In genomic region chr4:52059372-52059771, GRCh38 we compare ENCODE assay signal across 13 cellular contexts. TPM values are rescaled to one million over a fixed set of nuclear protein-coding genes. Genes with fewer than 3 reads are reported as not detected.
DNase-seq lines count a peak whose midpoint lies in the region; ATAC-seq, FAIRE-seq and TF ChIP-seq lines count a peak whose summit lies in the region.
"Had no signal": no experiment of that assay in that cellular context is flagged by ENCODE, and none has a peak within 500 bp of the region (broad histone marks: within the 10 kb centered on the region; RNA-seq: fewer than 3 reads in every experiment).

No MANE protein-coding gene starts in this region.

- intact Hi-C loops in CD8-positive, alpha-beta T cell (cut with DNase I, micrococcal nuclease): no loop called here

- H3K36me3 ChIP-seq in bronchial epithelial cell (ENCODE audit: control insufficient read depth, insufficient read depth, low read length) (peaks cover 1% of the 10 kb centered on the region), upper lobe of left lung (no peaks in the 10 kb centered on the region)
- no peaks in the 10 kb centered on the region for H3K36me3 ChIP-seq in CD8-positive, alpha-beta T cell (ENCODE audit: insufficient read depth, low read length)

- no peaks in the 10 kb centered on the region for H3K36me3 Mint-ChIP-seq in activated naive CD8-positive, alpha-beta T cell treated with anti-CD3 and anti-CD28 coated beads for 36 hours
- no peaks in the 10 kb centered on the region for H3K36me3 Mint-ChIP-seq in CD8-positive, alpha-beta T cell
- H3K36me3 Mint-ChIP-seq: memory B cell had no signal

- CTCF ChIA-PET in CD8-positive, alpha-beta T cell (lab: Charles Lee): no interaction called here

- peak; percentile 13 to 47 for DNase-seq in NOMO-1 (lab: John Stamatoyannopoulos, UW; ENCODE audit: unreplicated experiment in 2 of 2)
- DNase-seq in NOMO-1 treated with dmso at 0.1 percent for 144 hours (lab: John Stamatoyannopoulos, UW; ENCODE audit: unreplicated experiment): no peak
- DNase-seq in bronchial epithelial cell (ENCODE audit: low read depth): peak; percentile 94
- peak; percentile 5 for DNase-seq in iPS-NIHi11 (ENCODE audit: low spot score)
- DNase-seq in upper lobe of left lung: peak in 1 of 2 donors; percentile 34
- DNase-seq in activated naive CD8-positive, alpha-beta T cell treated with anti-CD3 and anti-CD28 coated beads for 36 hours: no peak
- no peak for DNase-seq in cortex of kidney (lab: John Stamatoyannopoulos, UW)
- no peak for DNase-seq in CD8-positive, alpha-beta T cell
- DNase-seq: activated CD4-positive, alpha-beta T cell treated with anti-CD3 and anti-CD28 coated beads for 4 hours; activated gamma-delta T cell treated with Interleukin-2 at 50 U/mL for 16 hours; effector CD4-positive, alpha-beta T cell; RPMI8226 had no signal

- 49 to 51% methylated on average over 3 of the region's 3 CpGs for WGBS in upper lobe of left lung, 2 donors

- peak; percentile 58 to 68 for ATAC-seq in upper lobe of left lung (ENCODE audit: low FRiP score in 2 of 2)
- no peak for ATAC-seq in CD8-positive, alpha-beta T cell

- peaks cover 29% of the 10 kb centered on the region for H3K27me3 Mint-ChIP-seq in activated naive CD8-positive, alpha-beta T cell treated with anti-CD3 and anti-CD28 coated beads for 36 hours
- H3K27me3 Mint-ChIP-seq in CD8-positive, alpha-beta T cell (ENCODE audit: low read depth): peaks cover 12% of the 10 kb centered on the region

- no peak overlapping the region for H3K27ac Mint-ChIP-seq in activated naive CD8-positive, alpha-beta T cell treated with anti-CD3 and anti-CD28 coated beads for 36 hours
- no peak overlapping the region for H3K27ac Mint-ChIP-seq in CD8-positive, alpha-beta T cell
- H3K27ac Mint-ChIP-seq: memory B cell had no signal

- peak; percentile 77 for FAIRE-seq in bronchial epithelial cell (lab: Jason Lieb, UNC)

- peaks cover 6 to 16% (median 12%) of the 10 kb centered on the region in 4 donors for H3K4me1 ChIP-seq in upper lobe of left lung
- H3K4me1 ChIP-seq in CD8-positive, alpha-beta T cell (ENCODE audit: insufficient read depth, low read length): no peaks in the 10 kb centered on the region

- H3K9me3 ChIP-seq in upper lobe of left lung: no peaks in the 10 kb centered on the region
- H3K9me3 ChIP-seq in CD8-positive, alpha-beta T cell (ENCODE audit: low read length): no peaks in the 10 kb centered on the region

- no peaks in the 10 kb centered on the region for H3K27me3 ChIP-seq in bronchial epithelial cell (ENCODE audit: control insufficient read depth, insufficient read depth, low read length)
- H3K27me3 ChIP-seq in upper lobe of left lung: no peaks in the 10 kb centered on the region
- H3K27me3 ChIP-seq in CD8-positive, alpha-beta T cell (ENCODE audit: insufficient read depth, low read length): no peaks in the 10 kb centered on the region

- no peak for TF ChIP-seq POLR2A in upper lobe of left lung (IDR thresholded peaks at IDR 0.05)

- no peak for TF ChIP-seq CTCF in bronchial epithelial cell (IDR thresholded peaks at IDR 0.05; ENCODE audit: insufficient read depth, low read length, severe bottlenecking)
- no peak for TF ChIP-seq CTCF in upper lobe of left lung (IDR thresholded peaks at IDR 0.05)
- TF ChIP-seq CTCF in CD8-positive, alpha-beta T cell (IDR thresholded peaks at IDR 0.05): no peak

- H3K27ac ChIP-seq in upper lobe of left lung: no peak overlapping the region
- H3K27ac ChIP-seq in CD8-positive, alpha-beta T cell (ENCODE audit: low read depth, low read length): no peak overlapping the region

- no peaks in the 10 kb centered on the region for H3K4me1 Mint-ChIP-seq in activated naive CD8-positive, alpha-beta T cell treated with anti-CD3 and anti-CD28 coated beads for 36 hours
- no peaks in the 10 kb centered on the region for H3K4me1 Mint-ChIP-seq in CD8-positive, alpha-beta T cell (ENCODE audit: low read depth)
- H3K4me1 Mint-ChIP-seq: memory B cell had no signal

- H3K9me3 Mint-ChIP-seq in activated naive CD8-positive, alpha-beta T cell treated with anti-CD3 and anti-CD28 coated beads for 36 hours: no peaks in the 10 kb centered on the region
- H3K9me3 Mint-ChIP-seq in CD8-positive, alpha-beta T cell: no peaks in the 10 kb centered on the region
- H3K9me3 Mint-ChIP-seq: memory B cell had no signal

- no peak overlapping the region for H3K4me3 ChIP-seq in bronchial epithelial cell (ENCODE audit: low read depth, low read length)
- H3K4me3 ChIP-seq in upper lobe of left lung: no peak overlapping the region
- no peak overlapping the region for H3K4me3 ChIP-seq in CD8-positive, alpha-beta T cell (ENCODE audit: low read depth, low read length)

- TF ChIP-seq EP300 in upper lobe of left lung (IDR thresholded peaks at IDR 0.05): no peak

- no peak overlapping the region for H3K4me3 Mint-ChIP-seq in activated naive CD8-positive, alpha-beta T cell treated with anti-CD3 and anti-CD28 coated beads for 36 hours
- H3K4me3 Mint-ChIP-seq in CD8-positive, alpha-beta T cell: no peak overlapping the region
- H3K4me3 Mint-ChIP-seq: memory B cell had no signal

- POLR2A ChIA-PET in CD8-positive, alpha-beta T cell (lab: Charles Lee): no interaction called here

RNA-seq across cellular contexts. Expression of gene SPATA18, which starts 8.3 kb away (rescaled TPM):
- 11.8 and 16.1 TPM in 2 replicates for total RNA-seq in bronchial epithelial cell
- total RNA-seq in upper lobe of left lung: 10 to 100 TPM in 5 of 6 donors, 1 to 10 TPM in 1; 8.1 to 55.2 (median 15.1) TPM
- under 1 TPM in 1 of 2 experiments, not detected in 1; 0.44 TPM for total RNA-seq in activated naive CD8-positive, alpha-beta T cell treated with anti-CD3 and anti-CD28 coated beads for 36 hours
- not detected for total RNA-seq in CD8-positive, alpha-beta T cell

RNA-seq across cellular contexts. Expression of gene SGCB, which starts 21.3 kb away (rescaled TPM):
- 7.2 and 7.6 TPM in 2 replicates for total RNA-seq in bronchial epithelial cell
- total RNA-seq in upper lobe of left lung: 10 to 100 TPM in 4 of 6 donors, 1 to 10 TPM in 2; 6.2 to 30.3 (median 15.4) TPM
- 1 to 10 TPM; 7.7 to 8.2 TPM for total RNA-seq in activated naive CD8-positive, alpha-beta T cell treated with anti-CD3 and anti-CD28 coated beads for 36 hours
- 1 to 10 TPM; 3.0 to 3.1 TPM for total RNA-seq in CD8-positive, alpha-beta T cell

RNA-seq across cellular contexts. Expression of gene LRRC66, which starts 39.2 kb away (rescaled TPM):
- total RNA-seq in bronchial epithelial cell (0.26 and 0.51 TPM in 2 replicates), upper lobe of left lung (under 1 TPM in 4 of 6 donors, not detected in 2; 0.06 to 0.79 (median 0.29) TPM)
- total RNA-seq in activated naive CD8-positive, alpha-beta T cell treated with anti-CD3 and anti-CD28 coated beads for 36 hours: under 1 TPM; 0.06 TPM
- total RNA-seq in CD8-positive, alpha-beta T cell: not detected

Comparison
In these comparisons a context has a peak if more than half of its experiments do, and no peak if none do; other contexts are left out.
1. DNase-seq: peak in NOMO-1 (2 of 2), bronchial epithelial cell (single experiment) and iPS-NIHi11 (single experiment); none in NOMO-1 treated with dmso at 0.1 percent for 144 hours (single experiment), activated naive CD8-positive, alpha-beta T cell treated with anti-CD3 and anti-CD28 coated beads for 36 hours (single experiment), cortex of kidney (single experiment) and CD8-positive, alpha-beta T cell (0 of 7).